Comparison of ENCODE assay signal across 16 cellular contexts in genomic region chr17:64573214-64573613, GRCh38.
DNase-seq lines count a peak whose midpoint lies in the region; ATAC-seq and TF ChIP-seq lines count a peak whose summit lies in the region.
"Had no signal": no experiment of that assay in that cellular context is flagged by ENCODE, and none has a peak within 500 bp of the region (broad histone marks: within the 10 kb centered on the region; RNA-seq: fewer than 3 reads in every experiment).

No MANE protein-coding gene starts in this region.

- TF ChIP-seq EP300 in suprapubic skin (IDR thresholded peaks at IDR 0.05), result no peak

- no peak overlapping the region for H3K4me3 Mint-ChIP-seq in activated T-cell treated with anti-CD3 and anti-CD28 coated beads, Interleukin-2, amount 50 U/mL, for 24 hours
- H3K4me3 Mint-ChIP-seq in effector memory CD8-positive, alpha-beta T cell, result no peak overlapping the region

- no peaks in the 10 kb centered on the region for H3K9me2 ChIP-seq in PC-3 (replicated peaks; ENCODE audit: low read length)

- peaks cover 45% of the 10 kb centered on the region for H3K36me3 Mint-ChIP-seq in activated T-cell treated with anti-CD3 and anti-CD28 coated beads, Interleukin-2, amount 50 U/mL, for 24 hours (ENCODE audit: low read depth)
- H3K36me3 Mint-ChIP-seq in effector memory CD8-positive, alpha-beta T cell (ENCODE audit: insufficient read depth), result peaks cover 50% of the 10 kb centered on the region

- ATAC-seq in PC-3 (peak; percentile 47), GM18909 (IDR thresholded peaks at IDR 0.05; ENCODE audit: poor library complexity, unreplicated experiment) (no peak)
- no peak for ATAC-seq in effector memory CD8-positive, alpha-beta T cell (replicated peaks)
- ATAC-seq: left lobe of liver had no signal

- H3K4me3 ChIP-seq in PC-3 (ENCODE audit: low read length) (no peak overlapping the region), smooth muscle cell (no peak overlapping the region), suprapubic skin (no peak overlapping the region)
- H3K4me3 ChIP-seq: Peyer's patch, prostate gland had no signal

- H3K36me3 ChIP-seq in PC-3 (ENCODE audit: low read depth, low read length) (peaks cover 57% of the 10 kb centered on the region), smooth muscle cell (ENCODE audit: low read depth) (peaks cover 16% of the 10 kb centered on the region), suprapubic skin (peaks cover 45% of the 10 kb centered on the region)
- H3K36me3 ChIP-seq: prostate gland had no signal

- no peak for TF ChIP-seq POLR2A in suprapubic skin (IDR thresholded peaks at IDR 0.05)

- no peak for DNase-seq in activated T-cell treated with anti-CD3 and anti-CD28 coated beads, Interleukin-2, amount 50 U/mL, for 24 hours
- DNase-seq in activated T-cell treated with anti-CD3 and anti-CD28 coated beads for 4 hours (no peak), PC-3 (peak; percentile 43), smooth muscle cell (lab: John Stamatoyannopoulos, UW; ENCODE audit: unreplicated experiment) (no peak), hypothalamus (lab: John Stamatoyannopoulos, UW) (no peak), suprapubic skin (ENCODE audit: low spot score in 2 of 2) (no peak)
- DNase-seq in effector memory CD8-positive, alpha-beta T cell, result no peak
- DNase-seq: effector memory CD4-positive, alpha-beta T cell; NCI-H2107; NCI-H526 treated with DMSO at 0.1 percent for 48 hours; Peyer's patch; stimulated activated CD4-positive, alpha-beta T cell treated with anti-CD3 and anti-CD28 coated beads, Interleukin-15, amount 100 ng/mL, for 24 hours; WERI-Rb-1 had no signal

- intact Hi-C loops in PC-3 (cut with micrococcal nuclease), result no loop called here

- H2AFZ ChIP-seq in PC-3 (ENCODE audit: low read length), result no peak overlapping the region
- no peak overlapping the region for H2AFZ ChIP-seq in smooth muscle cell (ENCODE audit: low read depth)

- H3F3A ChIP-seq in PC-3 (ENCODE audit: low read length, unreplicated experiment) (peaks cover 9% of the 10 kb centered on the region), smooth muscle cell (ENCODE audit: low read depth) (peaks cover 6% of the 10 kb centered on the region)

- peaks cover 21% of the 10 kb centered on the region for H3K4me1 ChIP-seq in PC-3 (ENCODE audit: insufficient read depth, low read length)
- H3K4me1 ChIP-seq in smooth muscle cell (ENCODE audit: low read depth), result no peaks in the 10 kb centered on the region
- H3K4me1 ChIP-seq in suprapubic skin, result peaks cover 2% of the 10 kb centered on the region
- H3K4me1 ChIP-seq: Peyer's patch, prostate gland had no signal

- BruUV-seq in PC-3 (replicated peaks; lab: Mats Ljungman, UMichigan), result no TSS peak

- POLR2A ChIA-PET in PC-3 (lab: Charles Lee; ENCODE audit: unreplicated experiment), result no interaction called here

- no peaks in the 10 kb centered on the region for H3K27me3 ChIP-seq in PC-3 (ENCODE audit: low read length)
- no peaks in the 10 kb centered on the region for H3K27me3 ChIP-seq in smooth muscle cell (ENCODE audit: low read depth)
- no peaks in the 10 kb centered on the region for H3K27me3 ChIP-seq in suprapubic skin
- H3K27me3 ChIP-seq: Peyer's patch had no signal

- peaks cover 20% of the 10 kb centered on the region for H3K4me1 Mint-ChIP-seq in activated T-cell treated with anti-CD3 and anti-CD28 coated beads, Interleukin-2, amount 50 U/mL, for 24 hours (ENCODE audit: low read depth)
- H3K4me1 Mint-ChIP-seq in effector memory CD8-positive, alpha-beta T cell (ENCODE audit: low read depth in 2 of 2), result peaks cover 4 to 8% of the 10 kb centered on the region in 2 donors

- H3K9me3 ChIP-seq in PC-3 (ENCODE audit: low read length) (no peaks in the 10 kb centered on the region), smooth muscle cell (replicated peaks; ENCODE audit: low read depth) (no peaks in the 10 kb centered on the region), suprapubic skin (no peaks in the 10 kb centered on the region)
- H3K9me3 ChIP-seq: Peyer's patch, prostate gland had no signal

- H3K4me2 ChIP-seq in PC-3 (ENCODE audit: low read length), result peak overlapping the region; percentile 52
- H3K4me2 ChIP-seq in smooth muscle cell, result no peak overlapping the region

- H3K27me3 Mint-ChIP-seq in activated T-cell treated with anti-CD3 and anti-CD28 coated beads, Interleukin-2, amount 50 U/mL, for 24 hours, result no peaks in the 10 kb centered on the region
- H3K27me3 Mint-ChIP-seq in effector memory CD8-positive, alpha-beta T cell, result no peaks in the 10 kb centered on the region

- H3K79me2 ChIP-seq in PC-3 (ENCODE audit: low read length), result peaks cover 6% of the 10 kb centered on the region; the same call in 1 of the 2 replicates
- peaks cover 33% of the 10 kb centered on the region for H3K79me2 ChIP-seq in smooth muscle cell (ENCODE audit: low read depth)

- TF ChIP-seq CTCF in PC-3 (conservative IDR thresholded peaks at IDR 0.05; ENCODE audit: low read depth, low read length) (no peak), smooth muscle cell (IDR thresholded peaks at IDR 0.05; ENCODE audit: borderline replicate concordance, insufficient read depth, poor library complexity, severe bottlenecking) (no peak), suprapubic skin (IDR thresholded peaks at IDR 0.05) (no peak)

- peak overlapping the region; percentile 85 for H3K27ac Mint-ChIP-seq in activated T-cell treated with anti-CD3 and anti-CD28 coated beads, Interleukin-2, amount 50 U/mL, for 24 hours
- H3K27ac Mint-ChIP-seq in effector memory CD8-positive, alpha-beta T cell, result peak overlapping the region; percentile 63 to 87

- CTCF ChIA-PET in PC-3 (lab: Charles Lee), result no interaction called here

- H4K20me1 ChIP-seq in PC-3 (ENCODE audit: low read length), result no peaks in the 10 kb centered on the region
- H4K20me1 ChIP-seq in smooth muscle cell (ENCODE audit: low read depth), result peaks cover 49% of the 10 kb centered on the region

- no peak overlapping the region for H3K9ac ChIP-seq in PC-3 (ENCODE audit: low read length)
- H3K9ac ChIP-seq in smooth muscle cell (ENCODE audit: low read depth), result no peak overlapping the region

- H3K27ac ChIP-seq in PC-3 (ENCODE audit: low read length), result peak overlapping the region; percentile 56
- peak overlapping the region; percentile 22 for H3K27ac ChIP-seq in smooth muscle cell (ENCODE audit: low read depth)
- H3K27ac ChIP-seq in suprapubic skin, result no peak overlapping the region
- H3K27ac ChIP-seq: prostate gland, WERI-Rb-1 had no signal

- no peaks in the 10 kb centered on the region for H3K9me3 Mint-ChIP-seq in activated T-cell treated with anti-CD3 and anti-CD28 coated beads, Interleukin-2, amount 50 U/mL, for 24 hours
- no peaks in the 10 kb centered on the region for H3K9me3 Mint-ChIP-seq in effector memory CD8-positive, alpha-beta T cell
